In the genomic region with DNA sequence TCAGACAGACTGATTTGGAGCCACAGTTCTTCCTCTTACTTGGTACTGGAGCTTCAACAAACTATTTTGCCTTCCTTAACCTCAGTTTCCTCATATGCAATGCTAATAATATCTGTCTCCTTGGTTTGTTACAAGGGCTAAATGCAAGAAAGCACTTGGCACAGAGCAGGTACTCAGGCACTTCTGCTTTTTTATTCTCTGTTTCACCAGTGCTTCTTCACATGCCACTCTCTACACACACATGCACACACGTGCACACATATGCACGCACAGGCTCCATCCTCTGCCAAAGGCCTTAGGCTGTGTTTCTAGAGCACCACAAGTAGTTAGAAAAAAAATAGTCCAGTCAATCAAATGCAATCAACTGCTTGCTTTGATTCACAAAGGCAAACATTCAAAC, we compare ENCODE assay signal across 12 cellular contexts.
DNase-seq lines count a peak whose midpoint lies in the region; ATAC-seq, FAIRE-seq and TF ChIP-seq lines count a peak whose summit lies in the region.
"Had no signal": no experiment of that assay in that cellular context is flagged by ENCODE, and none has a peak within 500 bp of the region (broad histone marks: within the 10 kb centered on the region; RNA-seq: fewer than 3 reads in every experiment).

No MANE protein-coding gene starts in this region.

- POLR2A ChIA-PET in HepG2 (lab: Yijun Ruan, JAX): no interaction called here

- H3K27ac ChIP-seq in tibial nerve (no peak overlapping the region), HepG2 (ENCODE audit: extremely low read length, insufficient read depth, low read length) (no peak overlapping the region)

- no peaks in the 10 kb centered on the region for H3K36me3 Mint-ChIP-seq in brain
- H3K36me3 Mint-ChIP-seq in progenitor cell of endocrine pancreas (ENCODE audit: insufficient read depth): no peaks in the 10 kb centered on the region
- H3K36me3 Mint-ChIP-seq: stimulated activated effector memory CD8-positive, alpha-beta T cell treated with anti-CD3 and anti-CD28 coated beads, Interleukin-12 subunit alpha, Interleukin-12 subunit beta, amount 100 ng/mL, for 72 hours had no signal

- H3K27ac Mint-ChIP-seq in brain (peak overlapping the region in 4 of 5 experiments; percentile 16 to 57 (median 32)), progenitor cell of endocrine pancreas (no peak overlapping the region)
- H3K27ac Mint-ChIP-seq: stimulated activated effector memory CD8-positive, alpha-beta T cell treated with anti-CD3 and anti-CD28 coated beads, Interleukin-12 subunit alpha, Interleukin-12 subunit beta, amount 100 ng/mL, for 72 hours had no signal

- H3K27me3 Mint-ChIP-seq in brain (peaks cover 12% of the 10 kb centered on the region), progenitor cell of endocrine pancreas (peaks cover 5% of the 10 kb centered on the region)

- no peaks in the 10 kb centered on the region for H3K36me3 ChIP-seq in tibial nerve
- no peaks in the 10 kb centered on the region for H3K36me3 ChIP-seq in HepG2 (replicated peaks in 1 of 2; ENCODE audit: control insufficient read depth in 1 of 2, insufficient read depth in 2 of 2, low read length in 2 of 2)

- H4K20me1 ChIP-seq in HepG2 (ENCODE audit: insufficient read depth, low read length): no peaks in the 10 kb centered on the region

- WGBS in tibial nerve, 2 donors: 85 to 86% methylated on average over 2 of the region's 2 CpGs
- WGBS in HepG2 (ENCODE audit: low lambda C conversion rate): 63% methylated on average over 2 of the region's 2 CpGs

- no peaks in the 10 kb centered on the region for H3K9me3 ChIP-seq in tibial nerve
- H3K9me3 ChIP-seq in HepG2 (ENCODE audit: low read length): no peaks in the 10 kb centered on the region

- CTCF ChIA-PET in HepG2 (lab: Yijun Ruan, JAX; ENCODE audit: low intra/inter-chr PET ratio, low total read pairs): no interaction called here

- FAIRE-seq in GM18507 (lab: Jason Lieb, UNC) (peak; percentile 44), HepG2 (lab: Jason Lieb, UNC) (no peak)

- TF ChIP-seq CTCF in brain (conservative IDR thresholded peaks at IDR 0.05) (no peak), tibial nerve (IDR thresholded peaks at IDR 0.05) (no peak), progenitor cell of endocrine pancreas (IDR thresholded peaks at IDR 0.05; ENCODE audit: unreplicated experiment) (no peak), HepG2 (CRISPR knock-in tag; IDR thresholded peaks at IDR 0.05) (no peak)

- TF ChIP-seq RAD21 in HepG2 (CRISPR knock-in tag; IDR thresholded peaks at IDR 0.05): no peak

- no peak overlapping the region for H3K4me3 ChIP-seq in tibial nerve
- no peak overlapping the region for H3K4me3 ChIP-seq in HepG2 (replicated peaks in 1 of 3; ENCODE audit: insufficient read depth in 1 of 3, low read depth in 2 of 3, low read length in 3 of 3)

- DNase-seq in GM18507 (ENCODE audit: extremely low spot score, insufficient read length, low read depth) (no peak), tibial nerve (ENCODE audit: low spot score in 2 of 2) (no peak), progenitor cell of endocrine pancreas (ENCODE audit: low spot score, unreplicated experiment) (no peak), HepG2 (ENCODE audit: low spot score) (no peak)
- DNase-seq in effector CD8-positive, alpha-beta T cell (lab: John Stamatoyannopoulos, UW): no peak
- DNase-seq: activated CD4-positive, alpha-beta T cell treated with anti-CD3 and anti-CD28 coated beads, Interleukin-2, amount 50 U/mL, for 4 hours; Calu3; NCI-H2029 had no signal

- H3K27me3 ChIP-seq in tibial nerve (no peaks in the 10 kb centered on the region), HepG2 (ENCODE audit: control insufficient read depth in 1 of 2, insufficient read depth in 2 of 2, low read length in 2 of 2) (peaks cover 3 to 31% of the 10 kb centered on the region in 2 experiments)

- no peak for TF ChIP-seq EP300 in tibial nerve (IDR thresholded peaks at IDR 0.05)
- no peak for TF ChIP-seq EP300 in HepG2 (IDR thresholded peaks at IDR 0.05; ENCODE audit: low read depth in 2 of 2, low read length in 2 of 2)
- TF ChIP-seq EP300 in HepG2 (CRISPR knock-in tag; IDR thresholded peaks at IDR 0.05; ENCODE audit: borderline replicate concordance): no peak

- no TSS peak for BruUV-seq in HepG2 (replicated peaks; lab: Mats Ljungman, UMichigan)

- H2AFZ ChIP-seq in HepG2 (ENCODE audit: low read length): no peak overlapping the region

- H3K4me1 Mint-ChIP-seq in brain (peaks cover 43% of the 10 kb centered on the region), progenitor cell of endocrine pancreas (ENCODE audit: low read depth) (peaks cover 18% of the 10 kb centered on the region)

- no peak overlapping the region for H3K4me2 ChIP-seq in HepG2 (ENCODE audit: low read depth, low read length)

- H3K9me3 Mint-ChIP-seq in brain (no peaks in the 10 kb centered on the region), progenitor cell of endocrine pancreas (ENCODE audit: low read depth) (no peaks in the 10 kb centered on the region)
- H3K9me3 Mint-ChIP-seq: stimulated activated effector memory CD8-positive, alpha-beta T cell treated with anti-CD3 and anti-CD28 coated beads, Interleukin-12 subunit alpha, Interleukin-12 subunit beta, amount 100 ng/mL, for 72 hours had no signal

- intact Hi-C loops in HepG2 (cut with micrococcal nuclease; ENCODE audit: unreplicated experiment): no loop called here

- in situ Hi-C loops in HepG2 (cut with HindIII; ENCODE audit: extremely low pct_ligation_motif_present, low pct_unique_long_range_greater_than_20kb): no loop called here

- H3K4me3 Mint-ChIP-seq in brain: no peak overlapping the region
- H3K4me3 Mint-ChIP-seq in progenitor cell of endocrine pancreas (ENCODE audit: low read depth): no peak overlapping the region
- H3K4me3 Mint-ChIP-seq: stimulated activated effector memory CD8-positive, alpha-beta T cell treated with anti-CD3 and anti-CD28 coated beads, Interleukin-12 subunit alpha, Interleukin-12 subunit beta, amount 100 ng/mL, for 72 hours had no signal

- ATAC-seq in GM21526 (IDR thresholded peaks at IDR 0.05; ENCODE audit: low FRiP score, unreplicated experiment) (peak; percentile 53), HG03460 (IDR thresholded peaks at IDR 0.05; ENCODE audit: unreplicated experiment) (peak; percentile 44), HepG2 (no peak)
- ATAC-seq: stimulated activated effector memory CD8-positive, alpha-beta T cell treated with anti-CD3 and anti-CD28 coated beads, Interleukin-12 subunit alpha, Interleukin-12 subunit beta, amount 100 ng/mL, for 72 hours had no signal

- H3K4me1 ChIP-seq in tibial nerve (peaks cover 0 to 7% (median 0%) of the 10 kb centered on the region in 4 donors), HepG2 (ENCODE audit: insufficient read depth, low read length) (no peaks in the 10 kb centered on the region)

- H3K9ac ChIP-seq in HepG2 (ENCODE audit: insufficient read depth, low read depth, low read length): no peak overlapping the region

- H3K79me2 ChIP-seq in HepG2 (ENCODE audit: insufficient read depth, low read length): no peaks in the 10 kb centered on the region

- TF ChIP-seq POLR2A in tibial nerve (IDR thresholded peaks at IDR 0.05) (no peak), HepG2 (IDR thresholded peaks at IDR 0.05; ENCODE audit: insufficient read depth in 1 of 2, low read depth in 2 of 2, low read length in 2 of 2) (no peak)

TF ChIP-seq in HepG2, 621 proteins besides CTCF, POLR2A, EP300 and RAD21 (continues in another document):
- TF ChIP-seq ZNF333 (CRISPR knock-in tag; IDR thresholded peaks at IDR 0.05; ENCODE audit: borderline replicate concordance): no peak
- TF ChIP-seq U2AF1 (optimal IDR thresholded peaks at IDR 0.05; ENCODE audit: low read depth, low read length): no peak
- TF ChIP-seq ZFP41 (CRISPR knock-in tag; IDR thresholded peaks at IDR 0.05; ENCODE audit: borderline replicate concordance): no peak
- TF ChIP-seq, protein P1, sequence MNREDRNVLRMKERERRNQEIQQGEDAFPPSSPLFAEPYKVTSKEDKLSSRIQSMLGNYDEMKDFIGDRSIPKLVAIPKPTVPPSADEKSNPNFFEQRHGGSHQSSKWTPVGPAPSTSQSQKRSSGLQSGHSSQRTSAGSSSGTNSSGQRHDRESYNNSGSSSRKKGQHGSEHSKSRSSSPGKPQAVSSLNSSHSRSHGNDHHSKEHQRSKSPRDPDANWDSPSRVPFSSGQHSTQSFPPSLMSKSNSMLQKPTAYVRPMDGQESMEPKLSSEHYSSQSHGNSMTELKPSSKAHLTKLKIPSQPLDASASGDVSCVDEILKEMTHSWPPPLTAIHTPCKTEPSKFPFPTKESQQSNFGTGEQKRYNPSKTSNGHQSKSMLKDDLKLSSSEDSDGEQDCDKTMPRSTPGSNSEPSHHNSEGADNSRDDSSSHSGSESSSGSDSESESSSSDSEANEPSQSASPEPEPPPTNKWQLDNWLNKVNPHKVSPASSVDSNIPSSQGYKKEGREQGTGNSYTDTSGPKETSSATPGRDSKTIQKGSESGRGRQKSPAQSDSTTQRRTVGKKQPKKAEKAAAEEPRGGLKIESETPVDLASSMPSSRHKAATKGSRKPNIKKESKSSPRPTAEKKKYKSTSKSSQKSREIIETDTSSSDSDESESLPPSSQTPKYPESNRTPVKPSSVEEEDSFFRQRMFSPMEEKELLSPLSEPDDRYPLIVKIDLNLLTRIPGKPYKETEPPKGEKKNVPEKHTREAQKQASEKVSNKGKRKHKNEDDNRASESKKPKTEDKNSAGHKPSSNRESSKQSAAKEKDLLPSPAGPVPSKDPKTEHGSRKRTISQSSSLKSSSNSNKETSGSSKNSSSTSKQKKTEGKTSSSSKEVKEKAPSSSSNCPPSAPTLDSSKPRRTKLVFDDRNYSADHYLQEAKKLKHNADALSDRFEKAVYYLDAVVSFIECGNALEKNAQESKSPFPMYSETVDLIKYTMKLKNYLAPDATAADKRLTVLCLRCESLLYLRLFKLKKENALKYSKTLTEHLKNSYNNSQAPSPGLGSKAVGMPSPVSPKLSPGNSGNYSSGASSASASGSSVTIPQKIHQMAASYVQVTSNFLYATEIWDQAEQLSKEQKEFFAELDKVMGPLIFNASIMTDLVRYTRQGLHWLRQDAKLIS (CRISPR knock-in tag; IDR thresholded peaks at IDR 0.05): no peak
- TF ChIP-seq, protein P2, sequence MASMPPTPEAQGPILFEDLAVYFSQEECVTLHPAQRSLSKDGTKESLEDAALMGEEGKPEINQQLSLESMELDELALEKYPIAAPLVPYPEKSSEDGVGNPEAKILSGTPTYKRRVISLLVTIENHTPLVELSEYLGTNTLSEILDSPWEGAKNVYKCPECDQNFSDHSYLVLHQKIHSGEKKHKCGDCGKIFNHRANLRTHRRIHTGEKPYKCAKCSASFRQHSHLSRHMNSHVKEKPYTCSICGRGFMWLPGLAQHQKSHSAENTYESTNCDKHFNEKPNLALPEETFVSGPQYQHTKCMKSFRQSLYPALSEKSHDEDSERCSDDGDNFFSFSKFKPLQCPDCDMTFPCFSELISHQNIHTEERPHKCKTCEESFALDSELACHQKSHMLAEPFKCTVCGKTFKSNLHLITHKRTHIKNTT (CRISPR knock-in tag; IDR thresholded peaks at IDR 0.05): no peak
